ENCODE assay signal across 24 cellular contexts in genomic region chr10:36344240-36344639, GRCh38.
A peak's percentile ranks its signal among the peaks of the same experiment; 100 is the strongest.
DNase-seq lines count a peak whose midpoint lies in the region; ATAC-seq and TF ChIP-seq lines count a peak whose summit lies in the region.
"Had no signal": no experiment of that assay in that cellular context is flagged by ENCODE, and none has a peak within 500 bp of the region (broad histone marks: within the 10 kb centered on the region; RNA-seq: fewer than 3 reads in every experiment).

No MANE protein-coding gene starts in this region.

- H3K4me1 Mint-ChIP-seq in type B pancreatic cell (ENCODE audit: unreplicated experiment), result no peaks in the 10 kb centered on the region
- H3K4me1 Mint-ChIP-seq: activated CD4-positive, alpha-beta memory T cell treated with anti-CD3 and anti-CD28 coated beads, Interleukin-2, amount 10 ng/mL, durations not matched to agents 7 days and 5 days; central memory CD8-positive, alpha-beta T cell; H9 had no signal

- H3K36me3 Mint-ChIP-seq in type B pancreatic cell, result no peaks in the 10 kb centered on the region

- peak; percentile 71 for DNase-seq in EH (ENCODE audit: low read depth)
- DNase-seq in SK-MEL-5 (ENCODE audit: low read depth, low spot score), result peak; percentile 35
- DNase-seq in fibroblast of the aortic adventitia (ENCODE audit: low read depth), result peak; percentile 41
- peak; percentile 29 for DNase-seq in putamen (ENCODE audit: low spot score)
- no peak for DNase-seq in DMS 273 treated with DMSO at 0.1 percent for 48 hours (lab: John Stamatoyannopoulos, UW)
- DNase-seq in type B pancreatic cell (ENCODE audit: extremely low spot score, unreplicated experiment), result no peak
- DNase-seq: activated CD4-positive, alpha-beta memory T cell treated with anti-CD3 and anti-CD28 coated beads, Interleukin-2, amount 10 ng/mL, durations not matched to agents 7 days and 5 days; activated CD4-positive, CD25-positive, alpha-beta regulatory T cell; activated T-cell treated with anti-CD3 and anti-CD28 coated beads for 4 hours; amygdala; DMS79 treated with DMSO at 0.1 percent for 48 hours; effector memory CD8-positive, alpha-beta T cell; H9; KBM-7; left ventricle myocardium superior; NCI-H2081 treated with DMSO at 0.1 percent for 48 hours; NCI-H446 treated with DMSO at 0.1 percent for 48 hours; NK-92 treated with Interleukin-12 subunit alpha and Interleukin-12 subunit beta, amount 100 ng/mL, for 24 hours; stimulated activated CD4-positive, alpha-beta T cell treated with anti-CD3 and anti-CD28 coated beads, Interleukin-15, amount 100 ng/mL, for 24 hours; T1000 had no signal

- H3K27me3 Mint-ChIP-seq in type B pancreatic cell, result no peaks in the 10 kb centered on the region
- H3K27me3 Mint-ChIP-seq: activated CD4-positive, alpha-beta memory T cell treated with anti-CD3 and anti-CD28 coated beads, Interleukin-2, amount 10 ng/mL, durations not matched to agents 7 days and 5 days; central memory CD8-positive, alpha-beta T cell; effector memory CD8-positive, alpha-beta T cell had no signal

- H3K4me3 Mint-ChIP-seq in type B pancreatic cell, result no peak overlapping the region
- H3K4me3 Mint-ChIP-seq: activated CD4-positive, alpha-beta memory T cell treated with anti-CD3 and anti-CD28 coated beads, Interleukin-2, amount 10 ng/mL, durations not matched to agents 7 days and 5 days; central memory CD8-positive, alpha-beta T cell; effector memory CD8-positive, alpha-beta T cell; H9 had no signal

- no peak overlapping the region for H3K27ac Mint-ChIP-seq in type B pancreatic cell
- H3K27ac Mint-ChIP-seq: activated CD4-positive, alpha-beta memory T cell treated with anti-CD3 and anti-CD28 coated beads, Interleukin-2, amount 10 ng/mL, durations not matched to agents 7 days and 5 days; effector memory CD8-positive, alpha-beta T cell; H9 had no signal

- no peaks in the 10 kb centered on the region for H3K9me3 Mint-ChIP-seq in type B pancreatic cell
- H3K9me3 Mint-ChIP-seq: H9 had no signal

- TF ChIP-seq CTCF in fibroblast of the aortic adventitia (IDR thresholded peaks at IDR 0.05; ENCODE audit: insufficient read depth, low read length) (no peak), type B pancreatic cell (conservative IDR thresholded peaks at IDR 0.05) (no peak)

- in situ Hi-C loops in SK-MEL-5 (cut with HindIII; ENCODE audit: low pct_unique_long_range_greater_than_20kb, low sequenced_read_pairs), result no loop called here

- no peak overlapping the region for H3K4me3 ChIP-seq in fibroblast of the aortic adventitia (ENCODE audit: low read depth, low read length)
- H3K4me3 ChIP-seq: right atrium auricular region had no signal

- no peak for ATAC-seq in activated CD4-positive, CD25-positive, alpha-beta regulatory T cell treated with anti-CD3 and anti-CD28 coated beads, Interleukin-2, amount 50 U/mL, for 24 hours
- no peak for ATAC-seq in HG02885 (IDR thresholded peaks at IDR 0.05; ENCODE audit: poor library complexity, unreplicated experiment)
- ATAC-seq: effector memory CD8-positive, alpha-beta T cell; left ventricle myocardium superior had no signal

Comparison
In these comparisons a context has a peak if more than half of its experiments do, and no peak if none do; other contexts are left out.
1. DNase-seq: peak in EH (single experiment), SK-MEL-5 (single experiment), fibroblast of the aortic adventitia (single experiment) and putamen (single experiment); none in DMS 273 treated with DMSO at 0.1 percent for 48 hours (single experiment) and type B pancreatic cell (single experiment).